In the genomic region with DNA sequence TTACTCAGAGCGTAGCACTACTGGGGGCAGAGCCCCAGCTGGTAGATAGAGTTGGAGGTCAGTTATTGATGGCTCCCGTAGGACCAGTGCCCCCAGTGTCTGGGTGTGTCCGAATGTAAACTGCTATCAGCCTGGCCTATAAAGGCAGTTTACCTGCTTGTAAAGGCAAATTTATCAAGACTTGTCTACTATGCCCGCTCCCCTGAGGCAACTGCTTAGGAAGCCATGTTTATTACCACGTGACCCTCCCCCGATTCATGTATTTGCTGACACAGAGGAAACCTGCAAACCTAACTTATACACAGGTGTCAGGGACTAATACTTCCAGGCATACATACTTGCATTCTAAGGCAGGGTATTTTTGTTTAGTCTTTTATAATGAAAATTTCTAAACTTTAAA, we compare ENCODE assay signal across 1 cellular context.
TF ChIP-seq lines count a peak whose summit lies in the region.

No MANE protein-coding gene starts in this region.

TF ChIP-seq in GM23338, 12 proteins besides CTCF, POLR2A, EP300 and RAD21 (continued from another document):
- TF ChIP-seq, protein P1, sequence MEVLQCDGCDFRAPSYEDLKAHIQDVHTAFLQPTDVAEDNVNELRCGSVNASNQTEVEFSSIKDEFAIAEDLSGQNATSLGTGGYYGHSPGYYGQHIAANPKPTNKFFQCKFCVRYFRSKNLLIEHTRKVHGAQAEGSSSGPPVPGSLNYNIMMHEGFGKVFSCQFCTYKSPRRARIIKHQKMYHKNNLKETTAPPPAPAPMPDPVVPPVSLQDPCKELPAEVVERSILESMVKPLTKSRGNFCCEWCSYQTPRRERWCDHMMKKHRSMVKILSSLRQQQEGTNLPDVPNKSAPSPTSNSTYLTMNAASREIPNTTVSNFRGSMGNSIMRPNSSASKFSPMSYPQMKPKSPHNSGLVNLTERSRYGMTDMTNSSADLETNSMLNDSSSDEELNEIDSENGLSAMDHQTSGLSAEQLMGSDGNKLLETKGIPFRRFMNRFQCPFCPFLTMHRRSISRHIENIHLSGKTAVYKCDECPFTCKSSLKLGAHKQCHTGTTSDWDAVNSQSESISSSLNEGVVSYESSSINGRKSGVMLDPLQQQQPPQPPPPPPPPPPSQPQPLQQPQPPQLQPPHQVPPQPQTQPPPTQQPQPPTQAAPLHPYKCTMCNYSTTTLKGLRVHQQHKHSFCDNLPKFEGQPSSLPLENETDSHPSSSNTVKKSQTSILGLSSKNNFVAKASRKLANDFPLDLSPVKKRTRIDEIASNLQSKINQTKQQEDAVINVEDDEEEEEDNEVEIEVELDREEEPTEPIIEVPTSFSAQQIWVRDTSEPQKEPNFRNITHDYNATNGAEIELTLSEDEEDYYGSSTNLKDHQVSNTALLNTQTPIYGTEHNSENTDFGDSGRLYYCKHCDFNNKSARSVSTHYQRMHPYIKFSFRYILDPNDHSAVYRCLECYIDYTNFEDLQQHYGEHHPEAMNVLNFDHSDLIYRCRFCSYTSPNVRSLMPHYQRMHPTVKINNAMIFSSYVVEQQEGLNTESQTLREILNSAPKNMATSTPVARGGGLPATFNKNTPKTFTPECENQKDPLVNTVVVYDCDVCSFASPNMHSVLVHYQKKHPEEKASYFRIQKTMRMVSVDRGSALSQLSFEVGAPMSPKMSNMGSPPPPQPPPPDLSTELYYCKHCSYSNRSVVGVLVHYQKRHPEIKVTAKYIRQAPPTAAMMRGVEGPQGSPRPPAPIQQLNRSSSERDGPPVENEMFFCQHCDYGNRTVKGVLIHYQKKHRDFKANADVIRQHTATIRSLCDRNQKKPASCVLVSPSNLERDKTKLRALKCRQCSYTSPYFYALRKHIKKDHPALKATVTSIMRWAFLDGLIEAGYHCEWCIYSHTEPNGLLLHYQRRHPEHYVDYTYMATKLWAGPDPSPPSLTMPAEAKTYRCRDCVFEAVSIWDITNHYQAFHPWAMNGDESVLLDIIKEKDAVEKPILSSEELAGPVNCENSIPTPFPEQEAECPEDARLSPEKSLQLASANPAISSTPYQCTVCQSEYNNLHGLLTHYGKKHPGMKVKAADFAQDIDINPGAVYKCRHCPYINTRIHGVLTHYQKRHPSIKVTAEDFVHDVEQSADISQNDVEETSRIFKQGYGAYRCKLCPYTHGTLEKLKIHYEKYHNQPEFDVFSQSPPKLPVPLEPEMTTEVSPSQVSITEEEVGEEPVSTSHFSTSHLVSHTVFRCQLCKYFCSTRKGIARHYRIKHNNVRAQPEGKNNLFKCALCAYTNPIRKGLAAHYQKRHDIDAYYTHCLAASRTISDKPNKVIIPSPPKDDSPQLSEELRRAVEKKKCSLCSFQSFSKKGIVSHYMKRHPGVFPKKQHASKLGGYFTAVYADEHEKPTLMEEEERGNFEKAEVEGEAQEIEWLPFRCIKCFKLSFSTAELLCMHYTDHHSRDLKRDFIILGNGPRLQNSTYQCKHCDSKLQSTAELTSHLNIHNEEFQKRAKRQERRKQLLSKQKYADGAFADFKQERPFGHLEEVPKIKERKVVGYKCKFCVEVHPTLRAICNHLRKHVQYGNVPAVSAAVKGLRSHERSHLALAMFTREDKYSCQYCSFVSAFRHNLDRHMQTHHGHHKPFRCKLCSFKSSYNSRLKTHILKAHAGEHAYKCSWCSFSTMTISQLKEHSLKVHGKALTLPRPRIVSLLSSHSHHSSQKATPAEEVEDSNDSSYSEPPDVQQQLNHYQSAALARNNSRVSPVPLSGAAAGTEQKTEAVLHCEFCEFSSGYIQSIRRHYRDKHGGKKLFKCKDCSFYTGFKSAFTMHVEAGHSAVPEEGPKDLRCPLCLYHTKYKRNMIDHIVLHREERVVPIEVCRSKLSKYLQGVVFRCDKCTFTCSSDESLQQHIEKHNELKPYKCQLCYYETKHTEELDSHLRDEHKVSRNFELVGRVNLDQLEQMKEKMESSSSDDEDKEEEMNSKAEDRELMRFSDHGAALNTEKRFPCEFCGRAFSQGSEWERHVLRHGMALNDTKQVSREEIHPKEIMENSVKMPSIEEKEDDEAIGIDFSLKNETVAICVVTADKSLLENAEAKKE (CRISPR knock-in tag; IDR thresholded peaks at IDR 0.05) = no peak
- TF ChIP-seq JUNB (IDR thresholded peaks at IDR 0.05; ENCODE audit: unreplicated experiment) = no peak
- TF ChIP-seq, protein P2, sequence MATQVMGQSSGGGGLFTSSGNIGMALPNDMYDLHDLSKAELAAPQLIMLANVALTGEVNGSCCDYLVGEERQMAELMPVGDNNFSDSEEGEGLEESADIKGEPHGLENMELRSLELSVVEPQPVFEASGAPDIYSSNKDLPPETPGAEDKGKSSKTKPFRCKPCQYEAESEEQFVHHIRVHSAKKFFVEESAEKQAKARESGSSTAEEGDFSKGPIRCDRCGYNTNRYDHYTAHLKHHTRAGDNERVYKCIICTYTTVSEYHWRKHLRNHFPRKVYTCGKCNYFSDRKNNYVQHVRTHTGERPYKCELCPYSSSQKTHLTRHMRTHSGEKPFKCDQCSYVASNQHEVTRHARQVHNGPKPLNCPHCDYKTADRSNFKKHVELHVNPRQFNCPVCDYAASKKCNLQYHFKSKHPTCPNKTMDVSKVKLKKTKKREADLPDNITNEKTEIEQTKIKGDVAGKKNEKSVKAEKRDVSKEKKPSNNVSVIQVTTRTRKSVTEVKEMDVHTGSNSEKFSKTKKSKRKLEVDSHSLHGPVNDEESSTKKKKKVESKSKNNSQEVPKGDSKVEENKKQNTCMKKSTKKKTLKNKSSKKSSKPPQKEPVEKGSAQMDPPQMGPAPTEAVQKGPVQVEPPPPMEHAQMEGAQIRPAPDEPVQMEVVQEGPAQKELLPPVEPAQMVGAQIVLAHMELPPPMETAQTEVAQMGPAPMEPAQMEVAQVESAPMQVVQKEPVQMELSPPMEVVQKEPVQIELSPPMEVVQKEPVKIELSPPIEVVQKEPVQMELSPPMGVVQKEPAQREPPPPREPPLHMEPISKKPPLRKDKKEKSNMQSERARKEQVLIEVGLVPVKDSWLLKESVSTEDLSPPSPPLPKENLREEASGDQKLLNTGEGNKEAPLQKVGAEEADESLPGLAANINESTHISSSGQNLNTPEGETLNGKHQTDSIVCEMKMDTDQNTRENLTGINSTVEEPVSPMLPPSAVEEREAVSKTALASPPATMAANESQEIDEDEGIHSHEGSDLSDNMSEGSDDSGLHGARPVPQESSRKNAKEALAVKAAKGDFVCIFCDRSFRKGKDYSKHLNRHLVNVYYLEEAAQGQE (IDR thresholded peaks at IDR 0.05; ENCODE audit: unreplicated experiment) = no peak
- TF ChIP-seq POLR2AphosphoS5 (IDR thresholded peaks at IDR 0.05; ENCODE audit: low read depth) = no peak
- no peak for TF ChIP-seq ZNF114 (CRISPR knock-in tag; IDR thresholded peaks at IDR 0.05)
